Comparison of ENCODE assay signal across 16 cellular contexts in the genomic region with DNA sequence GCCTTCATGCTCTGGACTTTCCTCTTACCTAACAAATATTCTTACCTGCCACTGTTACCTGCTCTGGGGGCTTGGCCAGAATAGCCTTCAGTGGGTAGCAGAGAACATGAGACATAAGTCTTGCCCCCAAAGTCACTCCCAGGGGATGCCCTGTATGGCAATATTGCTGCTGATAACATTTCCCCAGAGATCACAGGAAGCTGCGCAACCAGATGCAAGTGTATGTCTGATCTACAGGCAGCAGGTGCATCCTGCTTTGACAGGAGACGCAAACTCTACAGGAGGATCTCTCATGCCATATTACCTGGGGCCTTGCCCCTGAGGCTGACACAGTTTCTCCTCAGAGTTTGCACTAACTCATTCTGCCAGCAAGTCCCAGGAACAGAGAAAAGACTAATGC.
DNase-seq lines count a peak whose midpoint lies in the region; ATAC-seq, FAIRE-seq and TF ChIP-seq lines count a peak whose summit lies in the region.
"Had no signal": no experiment of that assay in that cellular context is flagged by ENCODE, and none has a peak within 500 bp of the region (broad histone marks: within the 10 kb centered on the region; RNA-seq: fewer than 3 reads in every experiment).

No MANE protein-coding gene starts in this region.

- H3K9me3 Mint-ChIP-seq in T-helper 2 cell treated with Interferon-gamma antibody and Interleukin-4, amounts not matched to agents 5 μg/mL and 100 μg/mL, for 36 hours: peaks cover 3% of the 10 kb centered on the region
- H3K9me3 Mint-ChIP-seq: stimulated activated naive CD8-positive, alpha-beta T cell treated with anti-CD3 and anti-CD28 coated beads, Interleukin-15, Interleukin-2, amounts not matched to agents 100 ng/mL and 50 ng/mL, for 24 hours had no signal

- H3K27ac Mint-ChIP-seq in T-helper 2 cell treated with Interferon-gamma antibody and Interleukin-4, amounts not matched to agents 5 μg/mL and 100 μg/mL, for 36 hours: no peak overlapping the region

- no peak for ATAC-seq in GM18511 (IDR thresholded peaks at IDR 0.05; ENCODE audit: unreplicated experiment)
- ATAC-seq: gastrocnemius medialis had no signal

- no peak for TF ChIP-seq CTCF in foreskin fibroblast (IDR thresholded peaks at IDR 0.05; ENCODE audit: low read depth, low read length)

- DNase-seq in activated CD4-positive, alpha-beta T cell treated with anti-CD3 and anti-CD28 coated beads for 4 hours: peak; percentile 12 to 27
- DNase-seq in activated CD4-positive, alpha-beta T cell treated with anti-CD3 and anti-CD28 coated beads for 1 hour: no peak
- no peak for DNase-seq in T-helper 2 cell treated with Interferon-gamma antibody and Interleukin-4, amounts not matched to agents 5 μg/mL and 100 μg/mL, for 36 hours (ENCODE audit: low spot score)
- DNase-seq in germinal center (ENCODE audit: low spot score) (peak; percentile 61), foreskin fibroblast (no peak), urothelium cell line (ENCODE audit: low spot score) (no peak)
- DNase-seq: Caco-2, gastrocnemius medialis, mesendoderm, NCI-H1092 treated with DMSO at 0.1 percent for 48 hours, NCI-H2227 treated with DMSO at 0.1 percent for 48 hours, PC-9 had no signal

- H3K36me3 ChIP-seq in KOPT-K1 (ENCODE audit: insufficient read depth, low read length): no peaks in the 10 kb centered on the region
- H3K36me3 ChIP-seq: gastrocnemius medialis, vagina had no signal

- H3K36me3 Mint-ChIP-seq in T-helper 2 cell treated with Interferon-gamma antibody and Interleukin-4, amounts not matched to agents 5 μg/mL and 100 μg/mL, for 36 hours (ENCODE audit: low read depth): peaks cover 6% of the 10 kb centered on the region

- H3K27me3 Mint-ChIP-seq in T-helper 2 cell treated with Interferon-gamma antibody and Interleukin-4, amounts not matched to agents 5 μg/mL and 100 μg/mL, for 36 hours (ENCODE audit: low read depth): no peaks in the 10 kb centered on the region
- H3K27me3 Mint-ChIP-seq: stimulated activated naive CD8-positive, alpha-beta T cell treated with anti-CD3 and anti-CD28 coated beads, Interleukin-15, Interleukin-2, amounts not matched to agents 100 ng/mL and 50 ng/mL, for 24 hours had no signal

- H3K4me3 Mint-ChIP-seq in T-helper 2 cell treated with Interferon-gamma antibody and Interleukin-4, amounts not matched to agents 5 μg/mL and 100 μg/mL, for 36 hours: peak overlapping the region; percentile 62

- no peak overlapping the region for H3K4me3 ChIP-seq in foreskin fibroblast (ENCODE audit: low read depth in 1 of 2, low read length in 2 of 2)
- H3K4me3 ChIP-seq: gastrocnemius medialis, PC-9, vagina had no signal

- FAIRE-seq in urothelium cell line (lab: Jason Lieb, UNC): no peak

- H3K27ac ChIP-seq in KOPT-K1 (ENCODE audit: low read depth, low read length, poor library complexity, severe bottlenecking): peak overlapping the region; percentile 76
- H3K27ac ChIP-seq: vagina had no signal

- H3K9me3 ChIP-seq in KOPT-K1 (ENCODE audit: insufficient read depth, low read length, poor library complexity, severe bottlenecking): no peaks in the 10 kb centered on the region
- H3K9me3 ChIP-seq: gastrocnemius medialis, vagina had no signal

- H3K4me1 Mint-ChIP-seq in T-helper 2 cell treated with Interferon-gamma antibody and Interleukin-4, amounts not matched to agents 5 μg/mL and 100 μg/mL, for 36 hours (ENCODE audit: low read depth): peaks cover 73% of the 10 kb centered on the region

Comparison
In these comparisons a context has a peak if more than half of its experiments do, and no peak if none do; other contexts are left out.
1. DNase-seq: peak in activated CD4-positive, alpha-beta T cell treated with anti-CD3 and anti-CD28 coated beads for 4 hours (2 of 2) and germinal center (single experiment); none in activated CD4-positive, alpha-beta T cell treated with anti-CD3 and anti-CD28 coated beads for 1 hour (single experiment), T-helper 2 cell treated with Interferon-gamma antibody and Interleukin-4, amounts not matched to agents 5 μg/mL and 100 μg/mL, for 36 hours (single experiment), foreskin fibroblast (0 of 2) and urothelium cell line (single experiment).